Comparison of ENCODE assay signal across 29 cellular contexts in genomic region chr7:79175390-79175789, GRCh38.
"Had no signal": no experiment of that assay in that cellular context is flagged by ENCODE, and none has a peak within 500 bp of the region (broad histone marks: within the 10 kb centered on the region; RNA-seq: fewer than 3 reads in every experiment).

No MANE protein-coding gene starts in this region.

- H3K4me3 ChIP-seq: coronary artery, esophagus muscularis mucosa, heart right ventricle, lower lobe of right lung, ovary, psoas muscle, sigmoid colon, testis, tibial artery, upper lobe of left lung, uterus had no signal

- H3K9me3 ChIP-seq: esophagus muscularis mucosa, heart right ventricle, lower lobe of right lung, ovary, psoas muscle, sigmoid colon, testis, upper lobe of left lung, uterus had no signal

- FAIRE-seq: endothelial cell of umbilical vein had no signal

- H3K36me3 ChIP-seq: esophagus muscularis mucosa, heart right ventricle, lower lobe of right lung, ovary, sigmoid colon, tibial artery, upper lobe of left lung, uterus had no signal

- H3K27ac ChIP-seq: coronary artery, esophagus muscularis mucosa, foreskin keratinocyte, heart right ventricle, lower lobe of right lung, ovary, psoas muscle, sigmoid colon, testis, tibial artery, upper lobe of left lung, uterus had no signal

- H3K27me3 ChIP-seq: esophagus muscularis mucosa, foreskin keratinocyte, heart right ventricle, ovary, sigmoid colon, testis, tibial artery, upper lobe of left lung, uterus had no signal

- DNase-seq: dermis blood vessel endothelial cell; effector memory CD4-positive, alpha-beta T cell; foreskin keratinocyte; glutamatergic neuron; heart right ventricle; hippocampal formation; islet precursor cell; kidney glomerular epithelial cell; left colon; left ventricle myocardium superior; lower lobe of right lung; naive thymus-derived CD8-positive, alpha-beta T cell; nephron progenitor cell; occipital lobe; ovary; psoas muscle; right cardiac atrium; sigmoid colon; stimulated activated CD4-positive, alpha-beta T cell treated with anti-CD3 and anti-CD28 coated beads, Interleukin-2, amount 100 ng/mL, for 24 hours; stimulated activated CD4-positive, alpha-beta T cell treated with anti-CD3 and anti-CD28 coated beads, Interleukin-4, amount 100 ng/mL, for 24 hours; stimulated activated naive CD8-positive, alpha-beta T cell treated with anti-CD3 and anti-CD28 coated beads, Interleukin-15, Interleukin-2, amounts not matched to agents 100 U/mL and 50 U/mL, for 24 hours; substantia nigra; testis; tibial artery; upper lobe of left lung; uterus had no signal

- H3K4me1 ChIP-seq: foreskin keratinocyte, lower lobe of right lung, psoas muscle, testis, tibial artery, upper lobe of left lung, uterus had no signal
